22 cellular contexts compared by ENCODE assay signal in genomic region chr20:42740191-42740870, GRCh38.
"Had no signal": no experiment of that assay in that cellular context is flagged by ENCODE, and none has a peak within 500 bp of the region (broad histone marks: within the 10 kb centered on the region; RNA-seq: fewer than 3 reads in every experiment).

No MANE protein-coding gene starts in this region.

- ATAC-seq: activated naive CD8-positive, alpha-beta T cell treated with anti-CD3 and anti-CD28 coated beads, Interleukin-2, amount 50 U/mL, for 24 hours; psoas muscle; right lobe of liver; stimulated activated effector memory CD8-positive, alpha-beta T cell treated with anti-CD3 and anti-CD28 coated beads, Interleukin-12 subunit alpha, Interleukin-12 subunit beta, amount 100 ng/mL, for 72 hours had no signal

- H3K4me3 ChIP-seq: ascending aorta, esophagus muscularis mucosa, psoas muscle, right lobe of liver, smooth muscle cell, upper lobe of right lung had no signal

- H3K4me1 Mint-ChIP-seq: activated naive CD4-positive, alpha-beta T cell treated with anti-CD3 and anti-CD28 coated beads, Interleukin-2, amount 10 ng/mL, durations not matched to agents 7 days and 5 days; activated naive CD8-positive, alpha-beta T cell treated with anti-CD3 and anti-CD28 coated beads, Interleukin-2, amount 50 U/mL, for 24 hours; stimulated activated effector memory CD8-positive, alpha-beta T cell treated with anti-CD3 and anti-CD28 coated beads, Interleukin-12 subunit alpha, Interleukin-12 subunit beta, amount 100 ng/mL, for 72 hours had no signal

- H3K36me3 Mint-ChIP-seq: activated naive CD4-positive, alpha-beta T cell treated with anti-CD3 and anti-CD28 coated beads, Interleukin-2, amount 10 ng/mL, durations not matched to agents 7 days and 5 days; stimulated activated effector memory CD8-positive, alpha-beta T cell treated with anti-CD3 and anti-CD28 coated beads, Interleukin-12 subunit alpha, Interleukin-12 subunit beta, amount 100 ng/mL, for 72 hours had no signal

- FAIRE-seq: bronchial epithelial cell, endothelial cell of umbilical vein, islet of Langerhans had no signal

- H3K27ac Mint-ChIP-seq: activated naive CD4-positive, alpha-beta T cell treated with anti-CD3 and anti-CD28 coated beads, Interleukin-2, amount 10 ng/mL, durations not matched to agents 7 days and 5 days; activated naive CD8-positive, alpha-beta T cell treated with anti-CD3 and anti-CD28 coated beads, Interleukin-2, amount 50 U/mL, for 24 hours; stimulated activated effector memory CD8-positive, alpha-beta T cell treated with anti-CD3 and anti-CD28 coated beads, Interleukin-12 subunit alpha, Interleukin-12 subunit beta, amount 100 ng/mL, for 72 hours; T-helper 1 cell treated with Interleukin-12 subunit alpha and Interleukin-12 subunit beta and Interleukin-4 antibody, amounts not matched to agents 30 μg/mL and 1 μg/mL, for 36 hours had no signal

- H3K4me3 Mint-ChIP-seq: activated naive CD4-positive, alpha-beta T cell treated with anti-CD3 and anti-CD28 coated beads, Interleukin-2, amount 10 ng/mL, durations not matched to agents 7 days and 5 days; activated naive CD8-positive, alpha-beta T cell treated with anti-CD3 and anti-CD28 coated beads, Interleukin-2, amount 50 U/mL, for 24 hours; stimulated activated effector memory CD8-positive, alpha-beta T cell treated with anti-CD3 and anti-CD28 coated beads, Interleukin-12 subunit alpha, Interleukin-12 subunit beta, amount 100 ng/mL, for 72 hours; T-helper 1 cell treated with Interleukin-12 subunit alpha and Interleukin-12 subunit beta and Interleukin-4 antibody, amounts not matched to agents 30 μg/mL and 1 μg/mL, for 36 hours had no signal

- H3K27ac ChIP-seq: ascending aorta, esophagus muscularis mucosa, psoas muscle, right lobe of liver, upper lobe of right lung had no signal

- H3K4me1 ChIP-seq: ascending aorta, esophagus muscularis mucosa, psoas muscle, right lobe of liver, upper lobe of right lung had no signal

- H3K9me3 ChIP-seq: ascending aorta, right lobe of liver, upper lobe of right lung had no signal

- H3K27me3 Mint-ChIP-seq: activated naive CD4-positive, alpha-beta T cell treated with anti-CD3 and anti-CD28 coated beads, Interleukin-2, amount 10 ng/mL, durations not matched to agents 7 days and 5 days; activated naive CD8-positive, alpha-beta T cell treated with anti-CD3 and anti-CD28 coated beads, Interleukin-2, amount 50 U/mL, for 24 hours had no signal

- H3K36me3 ChIP-seq: ascending aorta, esophagus muscularis mucosa, right lobe of liver, upper lobe of right lung had no signal

- H3K4me2 ChIP-seq: smooth muscle cell had no signal

- H3K27me3 ChIP-seq: ascending aorta, right lobe of liver, upper lobe of right lung had no signal

- DNase-seq: activated CD4-positive, alpha-beta T cell treated with anti-CD3 and anti-CD28 coated beads, Interleukin-2, amount 50 U/mL, for 1 hour; activated CD8-positive, alpha-beta memory T cell treated with anti-CD3 and anti-CD28 coated beads for 24 hours; activated CD8-positive, alpha-beta memory T cell treated with anti-CD3 and anti-CD28 coated beads, Interleukin-2, amount 50 U/mL, for 48 hours; activated effector memory CD4-positive, alpha-beta T cell treated with Interleukin-2 at 50 U/mL for 16 hours; activated naive CD4-positive, alpha-beta T cell treated with anti-CD3 and anti-CD28 coated beads, Interleukin-2, amount 10 ng/mL, durations not matched to agents 7 days and 5 days; activated naive CD8-positive, alpha-beta T cell treated with anti-CD3 and anti-CD28 coated beads, Interleukin-2, amount 50 U/mL, for 24 hours; activated T-cell treated with anti-CD3 and anti-CD28 coated beads, Interleukin-2, amount 50 U/mL, for 48 hours; dermis blood vessel endothelial cell; effector memory CD4-positive, alpha-beta T cell; occipital lobe; psoas muscle; right lobe of liver; stimulated activated CD4-positive, alpha-beta T cell treated with anti-CD3 and anti-CD28 coated beads, Interleukin-4, amount 100 ng/mL, for 24 hours; upper lobe of right lung had no signal
